Comparison of ENCODE assay signal across 7 cellular contexts in genomic region chr4:9169791-9170459, GRCh38. TPM values are rescaled to one million over a fixed set of nuclear protein-coding genes. Genes with fewer than 3 reads are reported as not detected.
"Had no signal": no experiment of that assay in that cellular context is flagged by ENCODE, and none has a peak within 500 bp of the region (broad histone marks: within the 10 kb centered on the region; RNA-seq: fewer than 3 reads in every experiment).

A gene with protein sequence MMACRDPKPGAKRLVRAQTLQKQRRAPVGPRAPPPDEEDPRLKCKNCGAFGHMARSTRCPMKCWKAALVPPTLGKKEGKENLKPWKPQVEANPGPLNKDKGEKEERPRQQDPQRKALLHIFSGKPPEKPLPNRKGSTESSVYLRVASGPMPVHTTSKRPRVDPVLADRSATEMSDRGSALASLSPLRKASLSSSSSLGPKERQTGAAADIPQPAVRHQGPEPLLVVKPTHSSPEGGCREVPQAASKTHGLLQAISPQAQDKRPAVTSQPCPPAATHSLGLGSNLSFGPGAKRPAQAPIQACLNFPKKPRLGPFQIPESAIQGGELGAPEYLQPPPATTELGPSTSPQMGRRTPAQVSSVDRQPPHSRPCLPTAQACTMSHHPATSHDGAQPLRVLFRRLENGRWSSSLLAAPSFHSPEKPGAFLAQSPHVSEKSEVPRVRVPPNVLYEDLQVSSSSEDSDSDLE (plus strand): TSS chr4:9170409. CDS start chr4:9173173, 2,764 bp downstream.

RNA-seq across cellular contexts. Expression of the gene that starts here (rescaled TPM):
- total RNA-seq: M059J, PC-9, Right ventricle myocardium inferior, RPMI7951, SJCRH30, SK-MEL-5, T-cell had no signal
